Comparison of ENCODE assay signal across 13 cellular contexts in genomic region chr9:115170674-115171073, GRCh38. TPM values are rescaled to one million over a fixed set of nuclear protein-coding genes. Genes with fewer than 3 reads are reported as not detected.
DNase-seq lines count a peak whose midpoint lies in the region; ATAC-seq and TF ChIP-seq lines count a peak whose summit lies in the region.
"Had no signal": no experiment of that assay in that cellular context is flagged by ENCODE, and none has a peak within 500 bp of the region (broad histone marks: within the 10 kb centered on the region; RNA-seq: fewer than 3 reads in every experiment).

No MANE protein-coding gene starts in this region.

- no peak overlapping the region for H3K27ac ChIP-seq in gastrocnemius medialis
- H3K27ac ChIP-seq: parathyroid adenoma, thoracic aorta had no signal

- H3K4me1 ChIP-seq in gastrocnemius medialis, result no peaks in the 10 kb centered on the region
- H3K4me1 ChIP-seq: parathyroid adenoma had no signal

- H3K27ac Mint-ChIP-seq in HFFc6 (peak overlapping the region; percentile 47), type B pancreatic cell (no peak overlapping the region)
- H3K27ac Mint-ChIP-seq: activated CD4-positive, alpha-beta memory T cell treated with anti-CD3 and anti-CD28 coated beads, Interleukin-2, amount 10 ng/mL, durations not matched to agents 7 days and 5 days; activated naive CD8-positive, alpha-beta T cell treated with anti-CD3 and anti-CD28 coated beads, Interleukin-2, amount 10 ng/mL, durations not matched to agents 7 days and 5 days had no signal

- H3K4me1 Mint-ChIP-seq in HFFc6 (ENCODE audit: low read depth), result peaks cover 51% of the 10 kb centered on the region
- H3K4me1 Mint-ChIP-seq in type B pancreatic cell (ENCODE audit: unreplicated experiment), result peaks cover 13% of the 10 kb centered on the region
- H3K4me1 Mint-ChIP-seq: activated CD4-positive, alpha-beta memory T cell treated with anti-CD3 and anti-CD28 coated beads, Interleukin-2, amount 10 ng/mL, durations not matched to agents 7 days and 5 days; activated naive CD8-positive, alpha-beta T cell treated with anti-CD3 and anti-CD28 coated beads, Interleukin-2, amount 10 ng/mL, durations not matched to agents 7 days and 5 days had no signal

- no peaks in the 10 kb centered on the region; the same call in 1 of the 2 replicates for H3K27me3 Mint-ChIP-seq in HFFc6 (ENCODE audit: insufficient read depth)
- peaks cover 4% of the 10 kb centered on the region for H3K27me3 Mint-ChIP-seq in type B pancreatic cell

- no peak for TF ChIP-seq POLR2A in gastrocnemius medialis (IDR thresholded peaks at IDR 0.05)

- peak; percentile 58 to 76 for ATAC-seq in gastrocnemius medialis
- no peak for ATAC-seq in GM21576 (IDR thresholded peaks at IDR 0.05; ENCODE audit: unreplicated experiment)

- no peaks in the 10 kb centered on the region for H3K9me3 Mint-ChIP-seq in HFFc6
- H3K9me3 Mint-ChIP-seq in type B pancreatic cell, result peaks cover 6% of the 10 kb centered on the region
- H3K9me3 Mint-ChIP-seq: activated CD4-positive, alpha-beta memory T cell treated with anti-CD3 and anti-CD28 coated beads, Interleukin-2, amount 10 ng/mL, durations not matched to agents 7 days and 5 days; activated naive CD8-positive, alpha-beta T cell treated with anti-CD3 and anti-CD28 coated beads, Interleukin-2, amount 10 ng/mL, durations not matched to agents 7 days and 5 days had no signal

- H3K9me3 ChIP-seq in gastrocnemius medialis, result no peaks in the 10 kb centered on the region
- H3K9me3 ChIP-seq: thoracic aorta had no signal

- intact Hi-C loops in gastrocnemius medialis (cut with DNase I; ENCODE audit: low total_unique reads), result no loop called here

- H3K36me3 Mint-ChIP-seq in HFFc6 (ENCODE audit: low read depth) (peaks cover 5% of the 10 kb centered on the region; the same call in 1 of the 2 replicates), type B pancreatic cell (peaks cover 5% of the 10 kb centered on the region)
- H3K36me3 Mint-ChIP-seq: activated naive CD8-positive, alpha-beta T cell treated with anti-CD3 and anti-CD28 coated beads, Interleukin-2, amount 10 ng/mL, durations not matched to agents 7 days and 5 days had no signal

- no peaks in the 10 kb centered on the region for H3K36me3 ChIP-seq in gastrocnemius medialis
- H3K36me3 ChIP-seq: thoracic aorta had no signal

- H3K4me3 ChIP-seq in fibroblast of villous mesenchyme (ENCODE audit: low read depth, low read length) (no peak overlapping the region), gastrocnemius medialis (no peak overlapping the region)
- H3K4me3 ChIP-seq: thoracic aorta had no signal

- H3K4me3 Mint-ChIP-seq in HFFc6 (no peak overlapping the region), type B pancreatic cell (no peak overlapping the region)
- H3K4me3 Mint-ChIP-seq: activated CD4-positive, alpha-beta memory T cell treated with anti-CD3 and anti-CD28 coated beads, Interleukin-2, amount 10 ng/mL, durations not matched to agents 7 days and 5 days; activated naive CD8-positive, alpha-beta T cell treated with anti-CD3 and anti-CD28 coated beads, Interleukin-2, amount 10 ng/mL, durations not matched to agents 7 days and 5 days had no signal

- TF ChIP-seq CTCF in HFFc6 (IDR thresholded peaks at IDR 0.05), result peak; percentile 29; the same call in 1 of the 2 replicates
- TF ChIP-seq CTCF in fibroblast of villous mesenchyme (IDR thresholded peaks at IDR 0.05; ENCODE audit: insufficient read depth, low read depth, low read length), result no peak
- no peak for TF ChIP-seq CTCF in gastrocnemius medialis (IDR thresholded peaks at IDR 0.05 in 4 of 5, conservative IDR thresholded peaks at IDR 0.05 in 1 of 5)
- TF ChIP-seq CTCF in type B pancreatic cell (conservative IDR thresholded peaks at IDR 0.05), result no peak

- DNase-seq in HFFc6, result peak; percentile 45
- DNase-seq in SW480 (ENCODE audit: low spot score), result peak; percentile 78
- DNase-seq in fibroblast of villous mesenchyme (ENCODE audit: low read depth), result peak; percentile 56
- DNase-seq in gastrocnemius medialis, result no peak
- no peak for DNase-seq in activated gamma-delta T cell treated with Interleukin-2 at 50 U/mL for 16 hours
- no peak for DNase-seq in type B pancreatic cell (ENCODE audit: extremely low spot score, unreplicated experiment)
- DNase-seq in stimulated activated CD4-positive, alpha-beta T cell treated with anti-CD3 and anti-CD28 coated beads, Interleukin-1b, Interleukin-23, amount 100 ng/mL, for 48 hours, result no peak
- DNase-seq: activated CD4-positive, alpha-beta memory T cell treated with anti-CD3 and anti-CD28 coated beads, Interleukin-2, amount 10 ng/mL, durations not matched to agents 7 days and 5 days; activated naive CD8-positive, alpha-beta T cell treated with anti-CD3 and anti-CD28 coated beads, Interleukin-2, amount 10 ng/mL, durations not matched to agents 7 days and 5 days; NCI-H510A had no signal

- no peaks in the 10 kb centered on the region for H3K27me3 ChIP-seq in gastrocnemius medialis

- in situ Hi-C loops in gastrocnemius medialis (cut with MboI; ENCODE audit: low sequenced_read_pairs in 4 of 4), result no loop called here

RNA-seq across cellular contexts. Expression of gene TNC, which starts 52.7 kb away (rescaled TPM):
- total RNA-seq in HFFc6 (2021; fragmentation: NEBNext Ultra II Directional; extraction: Animal tissue kit (Norgen Biotek cat#: 25700)), result 10 to 100 TPM; 51.6 to 86.3 (median 70.4) TPM
- total RNA-seq in fibroblast of villous mesenchyme, result 371 and 386 TPM in 2 replicates
- total RNA-seq in gastrocnemius medialis, result 10 to 100 TPM in 2 of 4 donors, 1 to 10 TPM in 1, not detected in 1; 4.3 to 17.6 (median 10.7) TPM
- total RNA-seq in type B pancreatic cell (ENCODE audit: low replicate concordance), result 16.1 and 95.2 TPM in 2 replicates

Comparison
In these comparisons a context has a peak if more than half of its experiments do, and no peak if none do; other contexts are left out.
1. DNase-seq: peak in HFFc6 (single experiment), SW480 (single experiment) and fibroblast of villous mesenchyme (single experiment); none in gastrocnemius medialis (0 of 2), activated gamma-delta T cell treated with Interleukin-2 at 50 U/mL for 16 hours (single experiment), type B pancreatic cell (single experiment) and stimulated activated CD4-positive, alpha-beta T cell treated with anti-CD3 and anti-CD28 coated beads, Interleukin-1b, Interleukin-23, amount 100 ng/mL, for 48 hours (single experiment).